Comparison of ENCODE assay signal across 23 cellular contexts in the genomic region with DNA sequence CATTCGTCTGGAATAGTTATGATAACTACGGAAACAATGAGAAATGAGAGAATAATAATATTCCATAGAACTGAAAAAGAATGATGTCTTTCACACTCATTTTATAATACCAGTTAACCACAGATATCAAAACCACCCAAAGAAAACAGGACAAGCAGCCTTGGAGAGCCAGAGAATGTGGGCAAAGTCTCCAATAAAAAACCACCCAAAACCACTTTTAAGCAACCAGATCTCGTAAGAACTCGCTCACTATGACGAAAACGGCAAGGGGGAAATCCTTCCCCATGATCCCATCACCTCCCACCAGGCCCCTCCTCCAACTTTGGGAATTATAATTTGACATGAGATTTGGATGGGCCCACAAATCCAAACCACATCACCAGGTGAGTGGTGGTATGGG.
"Had no signal": no experiment of that assay in that cellular context is flagged by ENCODE, and none has a peak within 500 bp of the region (broad histone marks: within the 10 kb centered on the region; RNA-seq: fewer than 3 reads in every experiment).

No MANE protein-coding gene starts in this region.

- H3K27me3 ChIP-seq: ascending aorta had no signal

- H3K27ac ChIP-seq: ascending aorta, PC-9 had no signal

- H3K36me3 ChIP-seq: ascending aorta had no signal

- DNase-seq: activated B cell treated with CpG ODN at 0.5 μM for 24 hours; activated CD4-positive, alpha-beta memory T cell treated with anti-CD3 and anti-CD28 coated beads for 36 hours; activated CD4-positive, alpha-beta T cell treated with anti-CD3 and anti-CD28 coated beads, Interleukin-2, amount 10 ng/mL, durations not matched to agents 7 days and 5 days; activated CD8-positive, alpha-beta memory T cell treated with anti-CD3 and anti-CD28 coated beads for 24 hours; activated effector memory CD4-positive, alpha-beta T cell treated with anti-CD3 and anti-CD28 coated beads, Interleukin-2, amount 50 U/mL, for 16 hours; activated naive CD4-positive, alpha-beta T cell treated with Interleukin-2 at 50 U/mL for 16 hours; activated naive CD8-positive, alpha-beta T cell treated with anti-CD3 and anti-CD28 coated beads, Interleukin-2, amount 50 U/mL, for 24 hours; activated T-cell treated with anti-CD3 and anti-CD28 coated beads, Interleukin-2, amount 50 U/mL, for 4 hours; amniotic stem cell; Karpas-422; NCI-H1092; NCI-H1417 treated with DMSO at 0.1 percent for 48 hours; NCI-H1694 treated with DMSO at 0.1 percent for 48 hours; NCI-H2081; NCI-H510A treated with DMSO at 0.1 percent for 48 hours; PC-9; SIG-M5; T-helper 17 cell; T1000 had no signal

- H3K27me3 Mint-ChIP-seq: activated B cell treated with CpG ODN at 0.5 μM for 24 hours; activated CD4-positive, alpha-beta T cell treated with anti-CD3 and anti-CD28 coated beads, Interleukin-2, amount 10 ng/mL, durations not matched to agents 7 days and 5 days; activated naive CD8-positive, alpha-beta T cell treated with anti-CD3 and anti-CD28 coated beads, Interleukin-2, amount 50 U/mL, for 24 hours; central memory CD8-positive, alpha-beta T cell had no signal

- H3K9me3 ChIP-seq: ascending aorta had no signal

- H3K4me3 ChIP-seq: ascending aorta, K562, PC-9 had no signal

- H3K4me2 ChIP-seq: PC-9 had no signal

- H3K4me1 Mint-ChIP-seq: activated CD4-positive, alpha-beta T cell treated with anti-CD3 and anti-CD28 coated beads, Interleukin-2, amount 10 ng/mL, durations not matched to agents 7 days and 5 days; activated naive CD8-positive, alpha-beta T cell treated with anti-CD3 and anti-CD28 coated beads, Interleukin-2, amount 50 U/mL, for 24 hours; central memory CD8-positive, alpha-beta T cell; T-helper 17 cell had no signal

- H3K36me3 Mint-ChIP-seq: activated CD4-positive, alpha-beta memory T cell treated with anti-CD3 and anti-CD28 coated beads for 36 hours; activated naive CD4-positive, alpha-beta T cell treated with anti-CD3 and anti-CD28 coated beads, Interleukin-2, amount 50 U/mL, for 72 hours had no signal

- H3K27ac Mint-ChIP-seq: activated B cell treated with CpG ODN at 0.5 μM for 24 hours; activated CD4-positive, alpha-beta memory T cell treated with anti-CD3 and anti-CD28 coated beads for 36 hours; activated CD4-positive, alpha-beta T cell treated with anti-CD3 and anti-CD28 coated beads, Interleukin-2, amount 10 ng/mL, durations not matched to agents 7 days and 5 days; activated naive CD4-positive, alpha-beta T cell treated with anti-CD3 and anti-CD28 coated beads, Interleukin-2, amount 50 U/mL, for 72 hours; activated naive CD8-positive, alpha-beta T cell treated with anti-CD3 and anti-CD28 coated beads, Interleukin-2, amount 50 U/mL, for 24 hours; T-helper 17 cell had no signal

- H3K9me3 Mint-ChIP-seq: activated B cell treated with CpG ODN at 0.5 μM for 24 hours; activated CD4-positive, alpha-beta memory T cell treated with anti-CD3 and anti-CD28 coated beads for 36 hours; activated CD4-positive, alpha-beta T cell treated with anti-CD3 and anti-CD28 coated beads, Interleukin-2, amount 10 ng/mL, durations not matched to agents 7 days and 5 days; activated naive CD4-positive, alpha-beta T cell treated with anti-CD3 and anti-CD28 coated beads, Interleukin-2, amount 50 U/mL, for 72 hours; activated T-cell treated with anti-CD3 and anti-CD28 coated beads, Interleukin-2, amount 50 U/mL, for 4 hours; central memory CD8-positive, alpha-beta T cell had no signal

- H2AFZ ChIP-seq: PC-9 had no signal

- H3K4me3 Mint-ChIP-seq: activated B cell treated with CpG ODN at 0.5 μM for 24 hours; activated CD4-positive, alpha-beta memory T cell treated with anti-CD3 and anti-CD28 coated beads for 36 hours; activated CD4-positive, alpha-beta T cell treated with anti-CD3 and anti-CD28 coated beads, Interleukin-2, amount 10 ng/mL, durations not matched to agents 7 days and 5 days; activated naive CD8-positive, alpha-beta T cell treated with anti-CD3 and anti-CD28 coated beads, Interleukin-2, amount 50 U/mL, for 24 hours; activated T-cell treated with anti-CD3 and anti-CD28 coated beads, Interleukin-2, amount 50 U/mL, for 4 hours; central memory CD8-positive, alpha-beta T cell; T-helper 17 cell had no signal

- H3K4me1 ChIP-seq: ascending aorta had no signal
